Comparison of ENCODE assay signal across 11 cellular contexts in the genomic region with DNA sequence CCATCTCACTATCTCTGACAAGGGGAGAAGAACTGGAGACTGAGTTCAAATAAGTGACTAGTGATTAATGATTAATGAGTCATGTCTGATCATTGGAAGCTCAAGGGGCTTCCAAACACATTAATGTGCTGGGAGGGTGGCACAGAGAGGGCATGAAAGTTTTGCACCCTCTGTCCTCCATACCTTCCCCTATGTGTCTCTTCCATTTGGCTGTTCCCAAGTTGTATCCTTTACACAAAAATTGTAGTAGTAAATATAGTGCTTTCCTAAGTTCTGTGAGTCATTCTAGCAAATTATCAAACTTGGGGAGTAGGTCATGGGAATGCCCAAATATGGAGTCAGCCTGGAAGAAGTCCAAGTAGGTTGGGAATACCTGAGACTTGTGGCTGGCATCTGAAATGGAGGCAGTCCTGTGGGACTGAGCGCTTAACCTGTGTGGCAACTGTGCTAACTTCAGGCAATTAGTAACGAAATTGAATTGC. TPM values are rescaled to one million over a fixed set of nuclear protein-coding genes. Genes with fewer than 3 reads are reported as not detected.
DNase-seq lines count a peak whose midpoint lies in the region; TF ChIP-seq lines count a peak whose summit lies in the region.
"Had no signal": no experiment of that assay in that cellular context is flagged by ENCODE, and none has a peak within 500 bp of the region (broad histone marks: within the 10 kb centered on the region; RNA-seq: fewer than 3 reads in every experiment).

No MANE protein-coding gene starts in this region.

- intact Hi-C loops in activated naive CD4-positive, alpha-beta T cell treated with anti-CD3 and anti-CD28 coated beads for 36 hours (cut with micrococcal nuclease) = no loop called here

- TF ChIP-seq CTCF in brain (conservative IDR thresholded peaks at IDR 0.05) = no peak

- H3K27me3 Mint-ChIP-seq in brain = peaks cover 10% of the 10 kb centered on the region
- H3K27me3 Mint-ChIP-seq in activated naive CD4-positive, alpha-beta T cell treated with anti-CD3 and anti-CD28 coated beads for 36 hours (ENCODE audit: low read depth) = peaks cover 3% of the 10 kb centered on the region
- H3K27me3 Mint-ChIP-seq: effector memory CD8-positive, alpha-beta T cell had no signal

- peaks cover 36% of the 10 kb centered on the region for H3K4me1 ChIP-seq in ACC112 (ENCODE audit: control insufficient read depth, insufficient read depth, low read length, unreplicated experiment)

- no peak overlapping the region for H2AFZ ChIP-seq in ACC112 (ENCODE audit: low read length, unreplicated experiment)

- H3K27ac Mint-ChIP-seq in brain = peak overlapping the region in 1 of 5 experiments; percentile 61
- no peak overlapping the region for H3K27ac Mint-ChIP-seq in activated naive CD4-positive, alpha-beta T cell treated with anti-CD3 and anti-CD28 coated beads for 36 hours
- H3K27ac Mint-ChIP-seq: effector memory CD8-positive, alpha-beta T cell had no signal

- peak overlapping the region; percentile 21; the same call in 1 of the 2 replicates for H3K4me3 ChIP-seq in ACC112 (ENCODE audit: low read depth, low read length)

- DNase-seq in HK-2 (ENCODE audit: unreplicated experiment) (peak; percentile 79), kidney glomerular epithelial cell (lab: John Stamatoyannopoulos, UW) (peak; percentile 98), NCI-H2107 (lab: John Stamatoyannopoulos, UW) (no peak)
- DNase-seq in stimulated activated CD4-positive, alpha-beta T cell treated with anti-CD3 and anti-CD28 coated beads, Interleukin-4, amount 100 ng/mL, for 4 hours = no peak
- DNase-seq in activated CD4-positive, alpha-beta T cell treated with anti-CD3 and anti-CD28 coated beads, Interleukin-2, amount 50 U/mL, for 1 hour = no peak
- no peak for DNase-seq in activated naive CD4-positive, alpha-beta T cell treated with anti-CD3 and anti-CD28 coated beads for 36 hours
- DNase-seq: C1 segment of cervical spinal cord; effector memory CD8-positive, alpha-beta T cell; T-helper 1 cell had no signal

- no peaks in the 10 kb centered on the region for H3K27me3 ChIP-seq in ACC112 (ENCODE audit: insufficient read depth, low read length)

- peaks cover 87% of the 10 kb centered on the region for H3K79me2 ChIP-seq in ACC112 (ENCODE audit: control insufficient read depth, insufficient read depth, low read length, unreplicated experiment)

- peaks cover 53% of the 10 kb centered on the region for H3K4me1 Mint-ChIP-seq in brain
- H3K4me1 Mint-ChIP-seq in activated naive CD4-positive, alpha-beta T cell treated with anti-CD3 and anti-CD28 coated beads for 36 hours (ENCODE audit: low read depth) = peaks cover 18% of the 10 kb centered on the region

- H3K4me3 Mint-ChIP-seq in brain = peak overlapping the region in 4 of 5 experiments; percentile 47 to 84 (median 58)
- no peak overlapping the region for H3K4me3 Mint-ChIP-seq in activated naive CD4-positive, alpha-beta T cell treated with anti-CD3 and anti-CD28 coated beads for 36 hours
- H3K4me3 Mint-ChIP-seq: effector memory CD8-positive, alpha-beta T cell had no signal

- no peaks in the 10 kb centered on the region for H3K9me3 Mint-ChIP-seq in brain
- no peaks in the 10 kb centered on the region for H3K9me3 Mint-ChIP-seq in activated naive CD4-positive, alpha-beta T cell treated with anti-CD3 and anti-CD28 coated beads for 36 hours
- H3K9me3 Mint-ChIP-seq: effector memory CD8-positive, alpha-beta T cell had no signal

- CTCF ChIA-PET in activated naive CD4-positive, alpha-beta T cell treated with anti-CD3 and anti-CD28 coated beads for 36 hours (lab: Charles Lee) = no interaction called here

- no peaks in the 10 kb centered on the region for H3K36me3 Mint-ChIP-seq in brain
- peaks cover 13% of the 10 kb centered on the region for H3K36me3 Mint-ChIP-seq in activated naive CD4-positive, alpha-beta T cell treated with anti-CD3 and anti-CD28 coated beads for 36 hours (ENCODE audit: low read depth)

- peak overlapping the region; percentile 6; the same call in 1 of the 2 replicates for H3K27ac ChIP-seq in ACC112 (ENCODE audit: low read depth, low read length)

- no peaks in the 10 kb centered on the region for H3K36me3 ChIP-seq in ACC112 (ENCODE audit: insufficient read depth, low read length)

RNA-seq across cellular contexts. Expression of a gene that starts 4.1 kb away (rescaled TPM):
- 120 TPM for polyA plus RNA-seq in brain (ENCODE audit: insufficient read depth, low read depth, low replicate concordance)
- total RNA-seq in activated naive CD4-positive, alpha-beta T cell treated with anti-CD3 and anti-CD28 coated beads for 36 hours = 1 to 10 TPM; 8.0 to 9.1 TPM

RNA-seq across cellular contexts. Expression of a gene that starts 22.4 kb away (rescaled TPM):
- polyA plus RNA-seq in brain (ENCODE audit: insufficient read depth, low read depth, low replicate concordance) = 101 TPM
- total RNA-seq in activated naive CD4-positive, alpha-beta T cell treated with anti-CD3 and anti-CD28 coated beads for 36 hours = 10 to 100 TPM; 30.8 to 31.0 TPM

RNA-seq across cellular contexts. Expression of a gene that starts 25.3 kb away (rescaled TPM):
- 1.7 TPM for polyA plus RNA-seq in brain (ENCODE audit: insufficient read depth, low read depth, low replicate concordance)
- total RNA-seq in activated naive CD4-positive, alpha-beta T cell treated with anti-CD3 and anti-CD28 coated beads for 36 hours = under 1 TPM; 0.74 to 0.96 TPM

Comparison
In these comparisons a context has a peak if more than half of its experiments do, and no peak if none do; other contexts are left out.
1. DNase-seq: peak in HK-2 (single experiment) and kidney glomerular epithelial cell (single experiment); none in stimulated activated CD4-positive, alpha-beta T cell treated with anti-CD3 and anti-CD28 coated beads, Interleukin-4, amount 100 ng/mL, for 4 hours (0 of 2), activated CD4-positive, alpha-beta T cell treated with anti-CD3 and anti-CD28 coated beads, Interleukin-2, amount 50 U/mL, for 1 hour (single experiment), NCI-H2107 (single experiment) and activated naive CD4-positive, alpha-beta T cell treated with anti-CD3 and anti-CD28 coated beads for 36 hours (single experiment).